Comparison of ENCODE assay signal across 26 cellular contexts in genomic region chr2:142940606-142941223, GRCh38.
DNase-seq lines count a peak whose midpoint lies in the region; ATAC-seq and TF ChIP-seq lines count a peak whose summit lies in the region.
"Had no signal": no experiment of that assay in that cellular context is flagged by ENCODE, and none has a peak within 500 bp of the region (broad histone marks: within the 10 kb centered on the region; RNA-seq: fewer than 3 reads in every experiment).

No MANE protein-coding gene starts in this region.

- peaks cover 19% of the 10 kb centered on the region for H3K4me1 Mint-ChIP-seq in neural progenitor cell
- H3K4me1 Mint-ChIP-seq: stimulated activated effector memory CD8-positive, alpha-beta T cell treated with anti-CD3 and anti-CD28 coated beads, Interleukin-12 subunit alpha, Interleukin-12 subunit beta, amount 100 ng/mL, for 72 hours had no signal

- peak; percentile 50 for ATAC-seq in GM18517 (IDR thresholded peaks at IDR 0.05; ENCODE audit: unreplicated experiment)
- ATAC-seq: gastroesophageal sphincter; lower lobe of right lung; mucosa of descending colon; natural killer cell treated with Interleukin-12 subunit alpha and Interleukin-12 subunit beta and Interleukin-15 and Interleukin-18, amount 100 ng/mL, for 72 hours; stimulated activated effector memory CD8-positive, alpha-beta T cell treated with anti-CD3 and anti-CD28 coated beads, Interleukin-12 subunit alpha, Interleukin-12 subunit beta, amount 100 ng/mL, for 72 hours had no signal

- H4K20me1 ChIP-seq in neural progenitor cell (ENCODE audit: low read depth) = no peaks in the 10 kb centered on the region

- H3K9ac ChIP-seq in neural progenitor cell = no peak overlapping the region
- H3K9ac ChIP-seq: BLaER1 treated with 17β-estradiol and CSF1 and Interleukin-3, amounts not matched to agents 10 nM and 100 nM had no signal

- no peaks in the 10 kb centered on the region for H3K4me1 ChIP-seq in neural progenitor cell
- H3K4me1 ChIP-seq: BLaER1 treated with 17β-estradiol and CSF1 and Interleukin-3, amounts not matched to agents 10 nM and 100 nM; gastroesophageal sphincter; lower lobe of right lung; upper lobe of left lung had no signal

- H3K9me3 Mint-ChIP-seq in neural progenitor cell = peaks cover 2% of the 10 kb centered on the region
- H3K9me3 Mint-ChIP-seq: natural killer cell treated with Interleukin-12 subunit alpha and Interleukin-12 subunit beta and Interleukin-15 and Interleukin-18, amount 100 ng/mL, for 72 hours; stimulated activated effector memory CD8-positive, alpha-beta T cell treated with anti-CD3 and anti-CD28 coated beads, Interleukin-12 subunit alpha, Interleukin-12 subunit beta, amount 100 ng/mL, for 72 hours had no signal

- no peak for TF ChIP-seq CTCF in neural progenitor cell (IDR thresholded peaks at IDR 0.05)

- H3K9me3 ChIP-seq in neural progenitor cell (ENCODE audit: low read depth) (no peaks in the 10 kb centered on the region), MG63 (no peaks in the 10 kb centered on the region)
- H3K9me3 ChIP-seq: BLaER1 treated with 17β-estradiol and CSF1 and Interleukin-3, amounts not matched to agents 10 nM and 100 nM; gastroesophageal sphincter; lower lobe of right lung; mucosa of descending colon; upper lobe of left lung had no signal

- no peaks in the 10 kb centered on the region for H3F3A ChIP-seq in neural progenitor cell (ENCODE audit: low read depth)

- no peaks in the 10 kb centered on the region for H3K79me2 ChIP-seq in neural progenitor cell (ENCODE audit: low read depth)
- H3K79me2 ChIP-seq: hepatocyte had no signal

- CTCF ChIA-PET in HEK293T (lab: Yijun Ruan, JAX) = no interaction called here

- no peak overlapping the region for H3K27ac ChIP-seq in neural progenitor cell
- H3K27ac ChIP-seq: BLaER1 treated with 17β-estradiol and CSF1 and Interleukin-3, amounts not matched to agents 10 nM and 100 nM; gastroesophageal sphincter; hepatocyte; HL-60; lower lobe of right lung; RWPE1; upper lobe of left lung had no signal

- no peak overlapping the region for H3K4me2 ChIP-seq in neural progenitor cell
- H3K4me2 ChIP-seq: BLaER1 treated with 17β-estradiol and CSF1 and Interleukin-3, amounts not matched to agents 10 nM and 100 nM; hepatocyte had no signal

- DNase-seq in HEK293T (ENCODE audit: extremely low spot score) (no peak), RPMI7951 (ENCODE audit: low read depth) (peak; percentile 19), neural progenitor cell (ENCODE audit: low spot score) (peak; percentile 2), SHP77 (lab: John Stamatoyannopoulos, UW) (no peak), MG63 (no peak), NCI-H2171 (lab: John Stamatoyannopoulos, UW) (no peak)
- DNase-seq in stimulated activated CD4-positive, alpha-beta T cell treated with anti-CD3 and anti-CD28 coated beads, Interleukin-4, amount 100 ng/mL, for 1 hour = no peak
- DNase-seq: activated CD4-positive, alpha-beta T cell treated with anti-CD3 and anti-CD28 coated beads, Interleukin-2, amount 50 U/mL, for 1 hour; activated effector memory CD4-positive, alpha-beta T cell treated with anti-CD3 and anti-CD28 coated beads, Interleukin-2, amount 50 U/mL, for 16 hours; activated T-cell treated with anti-CD3 and anti-CD28 coated beads, Interleukin-2, amount 50 U/mL, for 1 hour; anterior cingulate cortex; lower lobe of right lung; mucosa of descending colon; MV-4-11; NCI-H446 treated with DMSO at 0.1 percent for 48 hours; substantia nigra; upper lobe of left lung had no signal

- H3K27me3 ChIP-seq in neural progenitor cell = no peaks in the 10 kb centered on the region
- no peaks in the 10 kb centered on the region for H3K27me3 ChIP-seq in MG63
- H3K27me3 ChIP-seq: BLaER1 treated with 17β-estradiol and CSF1 and Interleukin-3, amounts not matched to agents 10 nM and 100 nM; gastroesophageal sphincter; hepatocyte; upper lobe of left lung had no signal

- no peaks in the 10 kb centered on the region for H3K36me3 ChIP-seq in neural progenitor cell
- H3K36me3 ChIP-seq in MG63 = no peaks in the 10 kb centered on the region
- H3K36me3 ChIP-seq: gastroesophageal sphincter, lower lobe of right lung, upper lobe of left lung had no signal

- POLR2A ChIA-PET in HEK293T (lab: Yijun Ruan, JAX) = no interaction called here

- H3K4me3 Mint-ChIP-seq in neural progenitor cell = no peak overlapping the region
- H3K4me3 Mint-ChIP-seq: activated naive CD8-positive, alpha-beta T cell; natural killer cell treated with Interleukin-12 subunit alpha and Interleukin-12 subunit beta and Interleukin-15 and Interleukin-18, amount 100 ng/mL, for 72 hours; stimulated activated effector memory CD8-positive, alpha-beta T cell treated with anti-CD3 and anti-CD28 coated beads, Interleukin-12 subunit alpha, Interleukin-12 subunit beta, amount 100 ng/mL, for 72 hours had no signal

- peaks cover 2% of the 10 kb centered on the region for H3K27me3 Mint-ChIP-seq in neural progenitor cell (ENCODE audit: insufficient read depth, low read depth)

- no peaks in the 10 kb centered on the region for H3K36me3 Mint-ChIP-seq in neural progenitor cell
- H3K36me3 Mint-ChIP-seq: activated naive CD8-positive, alpha-beta T cell; natural killer cell treated with Interleukin-12 subunit alpha and Interleukin-12 subunit beta and Interleukin-15 and Interleukin-18, amount 100 ng/mL, for 72 hours; stimulated activated effector memory CD8-positive, alpha-beta T cell treated with anti-CD3 and anti-CD28 coated beads, Interleukin-12 subunit alpha, Interleukin-12 subunit beta, amount 100 ng/mL, for 72 hours had no signal

- peak overlapping the region; percentile 83 for H3K27ac Mint-ChIP-seq in neural progenitor cell
- H3K27ac Mint-ChIP-seq: activated naive CD8-positive, alpha-beta T cell; natural killer cell treated with Interleukin-12 subunit alpha and Interleukin-12 subunit beta and Interleukin-15 and Interleukin-18, amount 100 ng/mL, for 72 hours; stimulated activated effector memory CD8-positive, alpha-beta T cell treated with anti-CD3 and anti-CD28 coated beads, Interleukin-12 subunit alpha, Interleukin-12 subunit beta, amount 100 ng/mL, for 72 hours had no signal

- no peak overlapping the region for H3K4me3 ChIP-seq in neural progenitor cell
- H3K4me3 ChIP-seq in MG63 = no peak overlapping the region
- H3K4me3 ChIP-seq: BLaER1 treated with 17β-estradiol and CSF1 and Interleukin-3, amounts not matched to agents 10 nM and 100 nM; gastroesophageal sphincter; hepatocyte; lower lobe of right lung; mucosa of descending colon; upper lobe of left lung had no signal

- no peak overlapping the region for H2AFZ ChIP-seq in neural progenitor cell (replicated peaks)
- H2AFZ ChIP-seq: hepatocyte had no signal

TF ChIP-seq in HEK293T, 16 proteins besides CTCF, POLR2A, EP300 and RAD21:
- TF ChIP-seq PKNOX1 (IDR thresholded peaks at IDR 0.05) = peak; percentile 68
- no peak for TF ChIP-seq L3MBTL2 (conservative IDR thresholded peaks at IDR 0.05)
- TF ChIP-seq FOXK2 (IDR thresholded peaks at IDR 0.05) = no peak
- no peak for TF ChIP-seq LEF1 (IDR thresholded peaks at IDR 0.05; ENCODE audit: borderline replicate concordance)
- TF ChIP-seq TARDBP (IDR thresholded peaks at IDR 0.05) = no peak
- no peak for TF ChIP-seq FOXA1 (IDR thresholded peaks at IDR 0.05)
TF ChIP-seq in HEK293T: peak in this region for 1.

Comparison
In these comparisons a context has a peak if more than half of its experiments do, and no peak if none do; other contexts are left out.
1. DNase-seq: peak in RPMI7951 (single experiment) and neural progenitor cell (single experiment); none in HEK293T (single experiment), stimulated activated CD4-positive, alpha-beta T cell treated with anti-CD3 and anti-CD28 coated beads, Interleukin-4, amount 100 ng/mL, for 1 hour (single experiment), SHP77 (0 of 2), MG63 (single experiment) and NCI-H2171 (single experiment).